Comparison of ENCODE assay signal across 9 cellular contexts in genomic region chr17:63841350-63842172, GRCh38. TPM values are rescaled to one million over a fixed set of nuclear protein-coding genes. Genes with fewer than 3 reads are reported as not detected.
A peak's percentile ranks its signal among the peaks of the same experiment; 100 is the strongest.
DNase-seq lines count a peak whose midpoint lies in the region; ATAC-seq and TF ChIP-seq lines count a peak whose summit lies in the region.
"Had no signal": no experiment of that assay in that cellular context is flagged by ENCODE, and none has a peak within 500 bp of the region (broad histone marks: within the 10 kb centered on the region; RNA-seq: fewer than 3 reads in every experiment).

No MANE protein-coding gene starts in this region.

- peak overlapping the region; percentile 88 for H3K4me2 ChIP-seq in PC-9

- DNase-seq in activated CD4-positive, alpha-beta T cell treated with anti-CD3 and anti-CD28 coated beads, Interleukin-2, amount 10 ng/mL, durations not matched to agents 7 days and 5 days = peak; percentile 20
- no peak for DNase-seq in activated CD4-positive, alpha-beta T cell treated with anti-CD3 and anti-CD28 coated beads, Interleukin-2, amount 50 U/mL, for 1 hour
- DNase-seq in PC-9 = no peak
- DNase-seq in cerebellum (ENCODE audit: low spot score) = peak; percentile 51
- DNase-seq in left colon = peak; percentile 67 to 73
- no peak for DNase-seq in stimulated activated naive B cell treated with anti-CD40 and anti-IgM and Interleukin-4, amounts not matched to agents 10 μg/mL and 1 μg/mL and 100 μg/mL, for 72 hours
- DNase-seq in NCI-H1694 (lab: John Stamatoyannopoulos, UW) = no peak

- H3K27ac ChIP-seq in PC-9 = no peak overlapping the region; the same call in 1 of the 2 replicates

- no peaks in the 10 kb centered on the region for H3K36me3 ChIP-seq in PC-9 (ENCODE audit: low read depth)

- peaks cover 19% of the 10 kb centered on the region for H3F3A ChIP-seq in PC-9 (ENCODE audit: insufficient read depth, low read depth)

- H3K27ac Mint-ChIP-seq in activated CD4-positive, alpha-beta T cell treated with anti-CD3 and anti-CD28 coated beads, Interleukin-2, amount 10 ng/mL, durations not matched to agents 7 days and 5 days = peak overlapping the region; percentile 88
- H3K27ac Mint-ChIP-seq in stimulated activated naive B cell treated with anti-CD40 and anti-IgM and Interleukin-4, amounts not matched to agents 10 μg/mL and 1 μg/mL and 100 μg/mL, for 72 hours = peak overlapping the region; percentile 95

- H3K9me3 Mint-ChIP-seq in activated CD4-positive, alpha-beta T cell treated with anti-CD3 and anti-CD28 coated beads, Interleukin-2, amount 10 ng/mL, durations not matched to agents 7 days and 5 days = no peaks in the 10 kb centered on the region
- H3K9me3 Mint-ChIP-seq in stimulated activated naive B cell treated with anti-CD40 and anti-IgM and Interleukin-4, amounts not matched to agents 10 μg/mL and 1 μg/mL and 100 μg/mL, for 72 hours = no peaks in the 10 kb centered on the region

- H3K4me3 ChIP-seq in PC-9 = peak overlapping the region; percentile 86

- H3K27me3 Mint-ChIP-seq in activated CD4-positive, alpha-beta T cell treated with anti-CD3 and anti-CD28 coated beads, Interleukin-2, amount 10 ng/mL, durations not matched to agents 7 days and 5 days = no peaks in the 10 kb centered on the region
- no peaks in the 10 kb centered on the region for H3K27me3 Mint-ChIP-seq in stimulated activated naive B cell treated with anti-CD40 and anti-IgM and Interleukin-4, amounts not matched to agents 10 μg/mL and 1 μg/mL and 100 μg/mL, for 72 hours

- H3K4me1 ChIP-seq in PC-9 (replicated peaks; ENCODE audit: insufficient read depth) = peaks cover 45% of the 10 kb centered on the region

- no TSS peak for BruUV-seq in PC-9 (replicated peaks; lab: Mats Ljungman, UMichigan)

- intact Hi-C loops in PC-9 (cut with micrococcal nuclease; ENCODE audit: unreplicated experiment) (loop anchor here (2.0 to 10.0 kb wide), 3 partner anchors 67 to 417 kb away; partner anchors contain the start of genes DDX42 and MAP3K3), left colon (cut with DNase I, micrococcal nuclease) (no loop called here)

- peaks cover 42% of the 10 kb centered on the region for H3K4me1 Mint-ChIP-seq in activated CD4-positive, alpha-beta T cell treated with anti-CD3 and anti-CD28 coated beads, Interleukin-2, amount 10 ng/mL, durations not matched to agents 7 days and 5 days
- H3K4me1 Mint-ChIP-seq in stimulated activated naive B cell treated with anti-CD40 and anti-IgM and Interleukin-4, amounts not matched to agents 10 μg/mL and 1 μg/mL and 100 μg/mL, for 72 hours = peaks cover 28 to 59% of the 10 kb centered on the region in 2 donors

- CTCF ChIA-PET in activated CD4-positive, alpha-beta T cell treated with anti-CD3 and anti-CD28 coated beads, Interleukin-2, amount 10 ng/mL, durations not matched to agents 7 days and 5 days (lab: Charles Lee) = interaction anchor here (0.6 to 8.7 kb wide), 7 partner anchors 6 to 62 kb away, joined by 3 to 47 read pairs (median 6); partner anchors contain the start of gene PSMC5
- CTCF ChIA-PET in PC-9 (lab: Charles Lee) = no interaction called here

- H3K79me2 ChIP-seq in PC-9 (ENCODE audit: low read depth) = peaks cover 56% of the 10 kb centered on the region

- no peaks in the 10 kb centered on the region for H3K9me2 ChIP-seq in PC-9 (ENCODE audit: insufficient read depth)

- H3K4me3 Mint-ChIP-seq in activated CD4-positive, alpha-beta T cell treated with anti-CD3 and anti-CD28 coated beads, Interleukin-2, amount 10 ng/mL, durations not matched to agents 7 days and 5 days = peak overlapping the region; percentile 83
- peak overlapping the region; percentile 96 to 97 for H3K4me3 Mint-ChIP-seq in stimulated activated naive B cell treated with anti-CD40 and anti-IgM and Interleukin-4, amounts not matched to agents 10 μg/mL and 1 μg/mL and 100 μg/mL, for 72 hours

- TF ChIP-seq CTCF in PC-9 (conservative IDR thresholded peaks at IDR 0.05) = no peak

- peak overlapping the region; percentile 80 for H2AFZ ChIP-seq in PC-9

- no peaks in the 10 kb centered on the region for H3K9me3 ChIP-seq in PC-9 (ENCODE audit: insufficient read depth, low read depth)

- peaks cover 8% of the 10 kb centered on the region for H4K20me1 ChIP-seq in PC-9 (ENCODE audit: insufficient read depth)

- H3K36me3 Mint-ChIP-seq in activated CD4-positive, alpha-beta T cell treated with anti-CD3 and anti-CD28 coated beads, Interleukin-2, amount 10 ng/mL, durations not matched to agents 7 days and 5 days (ENCODE audit: low read depth) = peaks cover 13% of the 10 kb centered on the region
- H3K36me3 Mint-ChIP-seq in stimulated activated naive B cell treated with anti-CD40 and anti-IgM and Interleukin-4, amounts not matched to agents 10 μg/mL and 1 μg/mL and 100 μg/mL, for 72 hours = peaks cover 11 to 14% of the 10 kb centered on the region in 2 donors

- peak; percentile 49 for ATAC-seq in left colon
- no peak for ATAC-seq in stimulated activated naive B cell treated with anti-CD40 and anti-IgM and Interleukin-4, amounts not matched to agents 10 μg/mL and 1 μg/mL and 100 μg/mL, for 72 hours (replicated peaks)
- no peak for ATAC-seq in GM18858 (IDR thresholded peaks at IDR 0.05; ENCODE audit: unreplicated experiment)

- no peaks in the 10 kb centered on the region for H3K27me3 ChIP-seq in PC-9 (ENCODE audit: insufficient read depth, low read depth)

- POLR2A ChIA-PET in activated CD4-positive, alpha-beta T cell treated with anti-CD3 and anti-CD28 coated beads, Interleukin-2, amount 10 ng/mL, durations not matched to agents 7 days and 5 days (lab: Charles Lee) = no interaction called here
- POLR2A ChIA-PET in PC-9 (lab: Charles Lee; ENCODE audit: unreplicated experiment) = interaction anchor here (0.6 kb wide), 2 partner anchors 66 to 68 kb away, joined by 3 read pairs; partner anchors contain the start of genes CCDC47 and DDX42

RNA-seq across cellular contexts. Expression of gene SMARCD2, which starts 0.9 kb away (rescaled TPM):
- 100 to 1,000 TPM; 133 to 138 TPM for total RNA-seq in activated CD4-positive, alpha-beta T cell treated with anti-CD3 and anti-CD28 coated beads, Interleukin-2, amount 10 ng/mL, durations not matched to agents 7 days and 5 days
- total RNA-seq in PC-9 (2021) (73.6 and 98.7 TPM in 2 replicates), cerebellum (16.3 TPM), left colon (10 to 100 TPM; 73.0 to 75.8 TPM)

RNA-seq across cellular contexts. Expression of gene FTSJ3, which starts 14.1 kb away (rescaled TPM):
- total RNA-seq in activated CD4-positive, alpha-beta T cell treated with anti-CD3 and anti-CD28 coated beads, Interleukin-2, amount 10 ng/mL, durations not matched to agents 7 days and 5 days = 10 to 100 TPM; 49.2 to 55.0 TPM
- total RNA-seq in PC-9 (2021) (36.9 and 44.0 TPM in 2 replicates), cerebellum (24.9 TPM), left colon (10 to 100 TPM; 25.9 to 28.4 TPM)

RNA-seq across cellular contexts. Expression of gene PSMC5, which starts 14.3 kb away (rescaled TPM):
- 100 to 1,000 TPM; 119 to 155 TPM for total RNA-seq in activated CD4-positive, alpha-beta T cell treated with anti-CD3 and anti-CD28 coated beads, Interleukin-2, amount 10 ng/mL, durations not matched to agents 7 days and 5 days
- 128 and 150 TPM in 2 replicates for total RNA-seq in PC-9 (2021)
- total RNA-seq in cerebellum = 27.5 TPM
- total RNA-seq in left colon = 10 to 100 TPM; 86.3 to 92.5 TPM

RNA-seq across cellular contexts. Expression of gene CSH2, which starts 31.9 kb away (rescaled TPM):
- not detected for total RNA-seq in activated CD4-positive, alpha-beta T cell treated with anti-CD3 and anti-CD28 coated beads, Interleukin-2, amount 10 ng/mL, durations not matched to agents 7 days and 5 days
- total RNA-seq in PC-9 (2021) (not detected in 2 replicates), cerebellum (1.8 TPM), left colon (not detected)
- total RNA-seq: renal cortical epithelial cell had no signal

RNA-seq across cellular contexts. Expression of gene GH2, which starts 40.2 kb away (rescaled TPM):
- not detected for total RNA-seq in activated CD4-positive, alpha-beta T cell treated with anti-CD3 and anti-CD28 coated beads, Interleukin-2, amount 10 ng/mL, durations not matched to agents 7 days and 5 days
- total RNA-seq in PC-9 (2021) (not detected in 2 replicates), cerebellum (not detected), left colon (not detected)
- total RNA-seq: renal cortical epithelial cell had no signal

Comparison
In these comparisons a context has a peak if more than half of its experiments do, and no peak if none do; other contexts are left out.
1. DNase-seq: peak in activated CD4-positive, alpha-beta T cell treated with anti-CD3 and anti-CD28 coated beads, Interleukin-2, amount 10 ng/mL, durations not matched to agents 7 days and 5 days (single experiment), cerebellum (single experiment) and left colon (2 of 2); none in activated CD4-positive, alpha-beta T cell treated with anti-CD3 and anti-CD28 coated beads, Interleukin-2, amount 50 U/mL, for 1 hour (single experiment), PC-9 (0 of 2), stimulated activated naive B cell treated with anti-CD40 and anti-IgM and Interleukin-4, amounts not matched to agents 10 μg/mL and 1 μg/mL and 100 μg/mL, for 72 hours (single experiment) and NCI-H1694 (single experiment).